1 cellular context compared by ENCODE assay signal in the genomic region with DNA sequence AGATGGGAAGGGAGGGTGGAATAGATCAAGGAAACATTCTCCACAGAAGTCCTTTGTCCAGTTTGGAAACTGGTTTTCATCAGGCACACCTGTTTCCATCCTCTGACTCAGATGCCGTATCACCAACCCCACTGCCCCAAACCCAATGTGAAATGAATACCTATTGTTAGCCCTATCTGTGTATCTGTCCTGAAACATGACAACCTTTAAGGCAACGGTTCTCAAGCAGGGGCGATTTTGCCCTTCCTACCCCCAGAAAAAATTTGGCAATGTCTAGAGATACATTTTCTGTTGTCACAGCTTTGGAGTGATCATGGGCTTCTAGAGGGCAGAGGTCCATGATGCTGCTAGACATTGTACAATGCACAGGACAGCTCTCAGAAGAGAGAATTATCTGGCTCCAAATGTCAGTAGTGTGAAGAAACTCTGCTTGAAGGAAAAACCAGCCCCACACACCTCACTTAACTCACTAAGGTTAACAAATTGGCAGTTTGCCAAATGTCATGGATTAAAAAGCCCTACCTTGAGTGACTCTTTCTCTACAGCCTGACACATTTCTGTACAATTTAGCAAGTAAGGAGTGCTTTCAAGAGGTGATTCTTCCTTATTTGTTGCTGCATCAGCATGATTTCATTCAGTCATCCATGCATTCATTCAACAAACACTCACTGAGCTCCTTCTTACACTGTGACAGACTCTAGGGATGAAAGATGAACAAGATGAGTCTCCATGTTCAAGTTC.
TF ChIP-seq lines count a peak whose summit lies in the region.

No MANE protein-coding gene starts in this region.

TF ChIP-seq in endothelial cell of umbilical vein, 7 proteins besides CTCF, POLR2A, EP300 and RAD21:
- TF ChIP-seq EZH2 (IDR thresholded peaks at IDR 0.05; ENCODE audit: borderline replicate concordance, low read depth, low read length, severe bottlenecking), result no peak
- TF ChIP-seq JUN (IDR thresholded peaks at IDR 0.05; ENCODE audit: borderline replicate concordance, insufficient read depth, insufficient read length, low read depth), result no peak
- no peak for TF ChIP-seq FOS (IDR thresholded peaks at IDR 0.05; ENCODE audit: borderline replicate concordance, insufficient read depth, low read length)
- TF ChIP-seq, protein P1, sequence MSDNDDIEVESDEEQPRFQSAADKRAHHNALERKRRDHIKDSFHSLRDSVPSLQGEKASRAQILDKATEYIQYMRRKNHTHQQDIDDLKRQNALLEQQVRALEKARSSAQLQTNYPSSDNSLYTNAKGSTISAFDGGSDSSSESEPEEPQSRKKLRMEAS (IDR thresholded peaks at IDR 0.05; ENCODE audit: insufficient read depth, insufficient read length), result no peak
- no peak for TF ChIP-seq POLR2AphosphoS5 (IDR thresholded peaks at IDR 0.05; ENCODE audit: insufficient read depth, low read depth, low read length)
- TF ChIP-seq MYC (IDR thresholded peaks at IDR 0.05; ENCODE audit: low read depth, low read length), result no peak
- no peak for TF ChIP-seq GATA2 (IDR thresholded peaks at IDR 0.05; ENCODE audit: insufficient read depth, insufficient read length, low read depth, low read length)
